Comparison of ENCODE assay signal across 8 cellular contexts in genomic region chr12:64781374-64782029, GRCh38. TPM values are rescaled to one million over a fixed set of nuclear protein-coding genes. Genes with fewer than 3 reads are reported as not detected.
A peak's percentile ranks its signal among the peaks of the same experiment; 100 is the strongest.
DNase-seq lines count a peak whose midpoint lies in the region; ATAC-seq and TF ChIP-seq lines count a peak whose summit lies in the region.

No MANE protein-coding gene starts in this region.

- H3K4ac ChIP-seq in H9 (ENCODE audit: low read depth, low read length) = no peak overlapping the region

- no peak overlapping the region for H4K5ac ChIP-seq in H9 (ENCODE audit: insufficient read length, low read depth, low read length)

- peak overlapping the region; percentile 72 for H3K4me2 ChIP-seq in H9 (ENCODE audit: insufficient read depth, insufficient read length, low read length)

- peaks cover 74% of the 10 kb centered on the region for H3K27me3 Mint-ChIP-seq in H9 (ENCODE audit: low read depth)

- no peak overlapping the region for H3K56ac ChIP-seq in H9 (ENCODE audit: insufficient read length, low read depth, low read length)

- POLR2A ChIA-PET in Panc1 (lab: Charles Lee) = interaction anchor here (0.7 kb wide), 1 partner anchor 16 kb away, joined by 5 read pairs; no protein-coding TSS in a partner anchor

- H2BK20ac ChIP-seq in H9 (ENCODE audit: low read depth, low read length, poor library complexity, severe bottlenecking) = no peak overlapping the region

- no peaks in the 10 kb centered on the region for H3K79me1 ChIP-seq in H9 (ENCODE audit: insufficient read depth, low read depth, low read length, poor library complexity, severe bottlenecking)

- no peak overlapping the region for H3K9ac ChIP-seq in H9 (ENCODE audit: extremely low read depth, insufficient read length, low read length)

- H3K18ac ChIP-seq in H9 (ENCODE audit: insufficient read length, low read depth, low read length) = no peak overlapping the region

- H3K36me3 ChIP-seq in Panc1 (ENCODE audit: control insufficient read depth, insufficient read depth, low read length) (no peaks in the 10 kb centered on the region; the same call in 1 of the 2 replicates), cardiac muscle cell (no peaks in the 10 kb centered on the region), prostate gland (no peaks in the 10 kb centered on the region)

- H3K23me2 ChIP-seq in H9 (ENCODE audit: insufficient read length, low read depth, low read length, poor library complexity, severe bottlenecking) = peaks cover 12% of the 10 kb centered on the region

- DNase-seq in Caki2 (ENCODE audit: low read depth) (peak; percentile 50), H9 (peak; percentile 56), Panc1 (ENCODE audit: low read depth, low spot score) (no peak), cardiac muscle cell (ENCODE audit: low read depth in 1 of 2, low spot score in 1 of 2) (no peak), prostate gland (ENCODE audit: low spot score) (peak; percentile 23), NOMO-1 (lab: John Stamatoyannopoulos, UW; ENCODE audit: unreplicated experiment in 2 of 2) (no peak)

- no peak overlapping the region for H3K23ac ChIP-seq in H9 (ENCODE audit: insufficient read length, low read depth, low read length)

- H3K4me3 ChIP-seq in Panc1 (ENCODE audit: low read depth in 2 of 2, low read length in 2 of 2) (peak overlapping the region; percentile 45 to 73), cardiac muscle cell (peak overlapping the region; percentile 34), prostate gland (peak overlapping the region; percentile 48 to 51)

- no peak overlapping the region for H3K14ac ChIP-seq in H9 (ENCODE audit: insufficient read depth, low read length)

- TF ChIP-seq CTCF in H9 (conservative IDR thresholded peaks at IDR 0.05) (no peak; the same call in 2 of the 3 replicates), Panc1 (IDR thresholded peaks at IDR 0.05) (no peak), cardiac muscle cell (IDR thresholded peaks at IDR 0.05; ENCODE audit: low read depth, low read length) (no peak), prostate gland (IDR thresholded peaks at IDR 0.05) (no peak)

- TF ChIP-seq POLR2A in prostate gland (IDR thresholded peaks at IDR 0.05) = no peak

- no peak overlapping the region for H3T11ph ChIP-seq in H9 (ENCODE audit: low read length)

- no peak overlapping the region for H4K91ac ChIP-seq in H9 (ENCODE audit: insufficient read length, low read depth, low read length)

- no peak overlapping the region for H2AFZ ChIP-seq in H9 (ENCODE audit: low read length)

- H3K4me1 Mint-ChIP-seq in H9 = peaks cover 12 to 14% of the 10 kb centered on the region in 2 experiments

- H3K79me2 ChIP-seq in H9 (ENCODE audit: insufficient read depth, low read length) = no peaks in the 10 kb centered on the region

- WGBS in H9 (ENCODE audit: extremely low coverage, insufficient read length, low lambda C conversion rate) = no CpG with 5 or more reads among the region's 26 CpGs
- WGBS in prostate gland = 6% methylated on average over 26 of the region's 26 CpGs

- CTCF ChIA-PET in Panc1 (lab: Charles Lee) = no interaction called here

- no peak overlapping the region for H2BK15ac ChIP-seq in H9 (ENCODE audit: low read depth, low read length)

- ATAC-seq in Panc1 = peak; percentile 56
- no peak for ATAC-seq in GM18517 (IDR thresholded peaks at IDR 0.05; ENCODE audit: unreplicated experiment)
- no peak for ATAC-seq in GM19328 (IDR thresholded peaks at IDR 0.05; ENCODE audit: unreplicated experiment)

- H3K4me1 ChIP-seq in H9 (ENCODE audit: insufficient read depth, low read length) (no peaks in the 10 kb centered on the region), Panc1 (ENCODE audit: control insufficient read depth, insufficient read depth, low read length) (no peaks in the 10 kb centered on the region; the same call in 1 of the 2 replicates), cardiac muscle cell (ENCODE audit: low read depth) (no peaks in the 10 kb centered on the region), prostate gland (replicated peaks) (no peaks in the 10 kb centered on the region)

- no peaks in the 10 kb centered on the region for H4K20me1 ChIP-seq in H9 (ENCODE audit: control insufficient read depth, insufficient read depth, insufficient read length)

- H3K27ac ChIP-seq in H9 (ENCODE audit: insufficient read length, low read depth, low read length) (no peak overlapping the region), Panc1 (ENCODE audit: low read length) (peak overlapping the region; percentile 52; the same call in 1 of the 2 replicates), cardiac muscle cell (no peak overlapping the region), prostate gland (peak overlapping the region; percentile 48 to 77)

- H2AK5ac ChIP-seq in H9 (ENCODE audit: insufficient read length, low read length) = no peak overlapping the region

- peak overlapping the region; percentile 64 to 86 for H3K4me3 Mint-ChIP-seq in H9

- no peak overlapping the region for H3K27ac Mint-ChIP-seq in H9

- H3K9me3 Mint-ChIP-seq in H9 = peaks cover 3% of the 10 kb centered on the region in 2 experiments; a peak in 2 of 5 replicates

- no peak overlapping the region for H4K8ac ChIP-seq in H9 (replicated peaks; ENCODE audit: insufficient read length, low read depth, low read length)

- peaks cover 0 to 3% (median 0%) of the 10 kb centered on the region in 3 experiments; a peak in 1 of 7 replicates for H3K36me3 Mint-ChIP-seq in H9 (ENCODE audit: insufficient read depth in 1 of 3, low read depth in 3 of 3)

- H3K27me3 ChIP-seq in H9 (ENCODE audit: insufficient read depth, low read length) (peaks cover 17% of the 10 kb centered on the region; the same call in 1 of the 2 replicates), Panc1 (ENCODE audit: control insufficient read depth, insufficient read depth, low read length) (peaks cover 19% of the 10 kb centered on the region), cardiac muscle cell (peaks cover 88% of the 10 kb centered on the region), prostate gland (replicated peaks; ENCODE audit: insufficient read depth) (no peaks in the 10 kb centered on the region)

- in situ Hi-C loops in Caki2 (cut with HindIII; ENCODE audit: low pct_unique_long_range_greater_than_20kb, low sequenced_read_pairs) (no loop called here), Panc1 (cut with HindIII; ENCODE audit: low pct_unique_long_range_greater_than_20kb, low sequenced_read_pairs) (no loop called here)

- H2BK120ac ChIP-seq in H9 (ENCODE audit: low read depth, low read length, poor library complexity, severe bottlenecking) = no peak overlapping the region

- TSS peak; percentile 79 for BruUV-seq in Panc1 (replicated peaks; lab: Mats Ljungman, UMichigan)

- H3K9me3 ChIP-seq in H9 (ENCODE audit: control insufficient read depth, low read depth, low read length) (no peaks in the 10 kb centered on the region), Panc1 (ENCODE audit: control insufficient read depth, insufficient read depth, low read depth, low read length) (no peaks in the 10 kb centered on the region), cardiac muscle cell (ENCODE audit: low read depth) (no peaks in the 10 kb centered on the region), prostate gland (no peaks in the 10 kb centered on the region)

- H2BK5ac ChIP-seq in H9 (ENCODE audit: insufficient read length, low read length) = no peak overlapping the region

- intact Hi-C loops in Panc1 (cut with micrococcal nuclease; ENCODE audit: unreplicated experiment) (no loop called here), prostate gland (cut with DNase I) (no loop called here)

- H2BK12ac ChIP-seq in H9 (ENCODE audit: insufficient read length, low read depth, low read length) = no peak overlapping the region

RNA-seq across cellular contexts. Expression of gene GNS, which starts 22.3 kb away (rescaled TPM):
- total RNA-seq in Caki2 (2014; rRNA removed; shearing (Covaris generic); ENCODE audit: low replicate concordance) = 133 and 134 TPM in 2 replicates
- total RNA-seq in H9 (2021) = 21.6 and 26.0 TPM in 2 replicates
- total RNA-seq in Panc1 (2021; ENCODE audit: unreplicated experiment) = 117 TPM
- 66.9 TPM for polyA plus RNA-seq in Panc1 (2012; ENCODE audit: insufficient read length)
- 45.5 and 51.8 TPM in 2 replicates for total RNA-seq in cardiac muscle cell
- polyA plus RNA-seq in cardiac muscle cell = 44.0 and 50.2 TPM in 2 replicates
- total RNA-seq in prostate gland = 10 to 100 TPM; 77.7 to 98.7 TPM

RNA-seq across cellular contexts. Expression of gene TBC1D30, which starts 42.9 kb away (rescaled TPM):
- total RNA-seq in Caki2 (2014; rRNA removed; shearing (Covaris generic); ENCODE audit: low replicate concordance) = 9.4 and 10.7 TPM in 2 replicates
- total RNA-seq in H9 (2021) (1.6 and 2.2 TPM in 2 replicates), Panc1 (2021; ENCODE audit: unreplicated experiment) (8.9 TPM), cardiac muscle cell (0.57 and 1.4 TPM in 2 replicates), prostate gland (10 to 100 TPM; 17.2 to 19.2 TPM)
- 3.3 TPM for polyA plus RNA-seq in Panc1 (2012; ENCODE audit: insufficient read length)
- polyA plus RNA-seq in cardiac muscle cell = 1.2 TPM in 2 replicates

Comparison
In these comparisons a context has a peak if more than half of its experiments do, and no peak if none do; other contexts are left out.
1. DNase-seq: peak in Caki2 (single experiment), H9 (single experiment) and prostate gland (single experiment); none in Panc1 (single experiment), cardiac muscle cell (0 of 2) and NOMO-1 (0 of 2).
2. H3K27ac ChIP-seq: peak in Panc1 (single experiment) and prostate gland (2 of 2); none in H9 (single experiment) and cardiac muscle cell (single experiment).
3. Peak in every context shown above with its lines, with median percentiles within 50 percentile points of each other: H3K4me3 ChIP-seq.